Comparison of ENCODE assay signal across 28 cellular contexts in the genomic region with DNA sequence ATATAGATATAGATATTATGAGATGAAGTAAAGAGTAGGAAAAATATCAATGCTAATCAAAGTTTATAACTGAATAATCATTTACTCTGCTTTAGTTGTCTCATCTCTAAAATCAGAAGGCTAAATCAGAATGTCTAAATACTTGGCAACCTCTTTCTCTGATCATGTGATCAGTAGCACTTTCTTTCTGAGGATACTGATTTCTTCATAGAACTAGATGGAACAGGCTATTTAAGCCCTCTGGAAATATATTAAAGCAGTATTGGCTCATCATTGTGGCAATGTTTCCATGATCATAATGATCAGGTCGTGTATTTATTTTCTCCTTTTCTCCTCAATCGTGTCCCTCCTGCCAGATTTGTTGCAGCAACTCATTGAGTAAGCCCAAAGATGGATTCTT.
"Had no signal": no experiment of that assay in that cellular context is flagged by ENCODE, and none has a peak within 500 bp of the region (broad histone marks: within the 10 kb centered on the region; RNA-seq: fewer than 3 reads in every experiment).

No MANE protein-coding gene starts in this region.

- DNase-seq: naive thymus-derived CD8-positive, alpha-beta T cell; nephron progenitor cell; nucleus accumbens; pancreas; right cardiac atrium; spleen; stimulated activated CD4-positive, alpha-beta T cell treated with anti-CD3 and anti-CD28 coated beads, Interleukin-12 subunit alpha, Interleukin-12 subunit beta, amount 100 ng/mL, for 4 hours; stimulated activated CD4-positive, alpha-beta T cell treated with anti-CD3 and anti-CD28 coated beads, Interleukin-1b, Interleukin-23, amount 100 ng/mL, for 48 hours; stimulated activated CD4-positive, alpha-beta T cell treated with anti-CD3 and anti-CD28 coated beads, Interleukin-4, amount 100 ng/mL, for 1 hour; stimulated activated CD4-positive, alpha-beta T cell treated with anti-CD3 and anti-CD28 coated beads, Interleukin-4, amount 100 ng/mL, for 4 hours; stimulated activated CD8-positive, alpha-beta memory T cell treated with anti-CD3 and anti-CD28 coated beads, Interleukin-4, amount 100 ng/mL, for 48 hours; stimulated activated naive CD4-positive, alpha-beta T cell; stimulated activated naive CD8-positive, alpha-beta T cell treated with anti-CD3 and anti-CD28 coated beads, Interleukin-15, amount 100 ng/mL, for 72 hours; stimulated activated naive CD8-positive, alpha-beta T cell treated with anti-CD3 and anti-CD28 coated beads, Interleukin-15, Interleukin-2, amounts not matched to agents 100 U/mL and 50 U/mL, for 24 hours; substantia nigra; testis; tibial artery; transverse colon; upper lobe of right lung; uterus had no signal

- H3K9me3 ChIP-seq: neutrophil, pancreas, prostate gland, suprapubic skin, testis, tibial artery, transverse colon, upper lobe of right lung, uterus had no signal

- H3K4me2 ChIP-seq: smooth muscle cell had no signal

- H3K4me1 ChIP-seq: spleen, suprapubic skin, testis, upper lobe of right lung, uterus had no signal

- ATAC-seq: naive thymus-derived CD8-positive, alpha-beta T cell; natural killer cell treated with Interleukin-12 subunit alpha and Interleukin-12 subunit beta and Interleukin-15 and Interleukin-18, amount 100 ng/mL, for 72 hours; pancreas; right cardiac atrium; sciatic nerve; stimulated activated memory B cell treated with anti-CD40 and anti-IgM and Interleukin-4, amounts not matched to agents 10 μg/mL and 1 μg/mL and 100 μg/mL, for 72 hours; stimulated activated naive CD8-positive, alpha-beta T cell treated with anti-CD3 and anti-CD28 coated beads, Interleukin-15, amount 100 ng/mL, for 72 hours; stimulated activated naive CD8-positive, alpha-beta T cell treated with anti-CD3 and anti-CD28 coated beads, Interleukin-15, Interleukin-2, amounts not matched to agents 100 U/mL and 50 U/mL, for 24 hours; upper lobe of right lung had no signal

- H3K4me3 ChIP-seq: pancreas, prostate gland, skin epidermis, smooth muscle cell, spleen, suprapubic skin, testis, tibial artery, transverse colon, upper lobe of right lung, uterus had no signal

- H3K27me3 ChIP-seq: neutrophil, pancreas, spleen, suprapubic skin, testis, tibial artery, transverse colon, upper lobe of right lung, uterus had no signal

- H3K27ac ChIP-seq: neutrophil, pancreas, prostate gland, skin epidermis, spleen, suprapubic skin, testis, tibial artery, transverse colon, upper lobe of right lung, uterus had no signal

- FAIRE-seq: pancreas had no signal

- H3K36me3 ChIP-seq: neutrophil, pancreas, prostate gland, spleen, suprapubic skin, tibial artery, transverse colon, upper lobe of right lung, uterus had no signal
